23 cellular contexts compared by ENCODE assay signal in the genomic region with DNA sequence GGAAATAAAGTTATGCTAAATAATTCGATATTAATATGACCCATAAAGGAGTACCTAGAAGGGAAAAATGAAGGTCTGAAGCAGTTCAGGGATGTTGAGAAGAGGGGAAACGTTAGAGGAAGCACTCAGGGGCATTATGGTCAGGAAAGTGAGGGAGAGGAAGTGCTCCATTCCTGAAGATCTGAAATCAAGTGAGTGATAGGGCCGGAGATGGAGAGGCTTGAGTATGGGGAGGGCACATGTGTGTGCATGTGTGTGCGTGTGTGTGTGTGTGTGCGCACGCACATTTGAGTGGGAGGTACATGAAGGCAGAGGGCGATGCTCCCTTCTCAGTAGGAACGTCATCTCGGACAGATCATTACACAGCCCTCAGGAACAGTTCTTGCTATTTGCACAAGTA. TPM values are rescaled to one million over a fixed set of nuclear protein-coding genes. Genes with fewer than 3 reads are reported as not detected.
"Had no signal": no experiment of that assay in that cellular context is flagged by ENCODE, and none has a peak within 500 bp of the region (broad histone marks: within the 10 kb centered on the region; RNA-seq: fewer than 3 reads in every experiment).

No MANE protein-coding gene starts in this region.

- DNase-seq: IMR-90, Karpas-422, KG1, MG63, NCI-H1092, NCI-H1436, NCI-H187, NCI-H2029, NCI-H2081 treated with DMSO at 0.1 percent for 48 hours, NCI-H2171, NCI-H226, NCI-H446, NCI-H510A, NCI-H524 treated with DMSO at 0.1 percent for 48 hours, NCI-H69, NCI-H774, Right ventricle myocardium superior, RPMI8226, SIG-M5 had no signal

- ATAC-seq: HepG2 had no signal

- H3K4me3 ChIP-seq: MG63, SJSA1, SK-N-MC had no signal

- H3K27me3 ChIP-seq: MG63 had no signal

- H3K27ac ChIP-seq: SJSA1, SK-N-MC had no signal

- H3K9me3 ChIP-seq: MG63, SJSA1 had no signal

- H3K36me3 ChIP-seq: MG63, SJSA1 had no signal

RNA-seq across cellular contexts. Expression of gene DCD, which starts 4.9 kb away (rescaled TPM):
- total RNA-seq: HepG2, HT1080, IMR-90, Right ventricle myocardium superior, SJSA1 had no signal
- polyA plus RNA-seq: HepG2, IMR-90 had no signal

RNA-seq across cellular contexts. Expression of gene LACRT, which starts 18.3 kb away (rescaled TPM):
- total RNA-seq: HepG2, HT1080, IMR-90, Right ventricle myocardium superior, SJSA1 had no signal
- polyA plus RNA-seq: HepG2, IMR-90 had no signal
